In the genomic region with DNA sequence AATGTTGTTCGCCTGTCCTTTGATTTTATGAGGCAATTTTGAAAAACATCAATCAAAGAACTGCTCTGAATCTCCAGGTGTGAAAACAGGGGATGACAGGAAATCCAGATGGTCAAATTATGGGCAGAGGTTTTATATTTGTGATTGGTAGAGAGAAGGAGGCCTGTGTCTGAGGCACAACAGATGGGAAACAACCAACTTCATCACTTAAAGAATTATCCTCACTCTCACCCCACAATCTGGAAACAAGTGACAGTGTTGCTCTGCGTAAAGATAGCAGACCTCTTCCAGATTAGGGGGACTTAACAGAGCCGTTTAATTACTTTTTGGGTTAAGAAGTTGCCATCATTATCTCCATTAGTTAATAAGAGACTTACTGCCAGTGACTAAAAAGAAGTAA, we compare ENCODE assay signal across 16 cellular contexts.
DNase-seq lines count a peak whose midpoint lies in the region; ATAC-seq and TF ChIP-seq lines count a peak whose summit lies in the region.
"Had no signal": no experiment of that assay in that cellular context is flagged by ENCODE, and none has a peak within 500 bp of the region (broad histone marks: within the 10 kb centered on the region; RNA-seq: fewer than 3 reads in every experiment).

No MANE protein-coding gene starts in this region.

- intact Hi-C loops in upper lobe of right lung (cut with DNase I): no loop called here

- H3K36me3 Mint-ChIP-seq in T-helper 2 cell treated with Interferon-gamma antibody and Interleukin-4, amounts not matched to agents 5 μg/mL and 100 μg/mL, for 36 hours (ENCODE audit: low read depth): peaks cover 35% of the 10 kb centered on the region

- peak overlapping the region; percentile 66 for H3K4me3 Mint-ChIP-seq in T-helper 2 cell treated with Interferon-gamma antibody and Interleukin-4, amounts not matched to agents 5 μg/mL and 100 μg/mL, for 36 hours

- H3K4me1 ChIP-seq in upper lobe of right lung: no peaks in the 10 kb centered on the region

- peak; percentile 42 for DNase-seq in DMS 273 (lab: John Stamatoyannopoulos, UW; ENCODE audit: unreplicated experiment)
- DNase-seq in DMS 273 treated with DMSO at 0.1 percent for 48 hours (lab: John Stamatoyannopoulos, UW): no peak
- DNase-seq in D341Med (ENCODE audit: low spot score): peak; percentile 73
- DNase-seq in NCI-H524 treated with DMSO at 0.1 percent for 48 hours (lab: John Stamatoyannopoulos, UW): peak; percentile 99
- no peak for DNase-seq in T-helper 2 cell treated with Interferon-gamma antibody and Interleukin-4, amounts not matched to agents 5 μg/mL and 100 μg/mL, for 36 hours (ENCODE audit: low spot score)
- no peak for DNase-seq in SK-N-DZ (ENCODE audit: low spot score)
- no peak for DNase-seq in upper lobe of right lung
- DNase-seq in NCI-H1092 (lab: John Stamatoyannopoulos, UW): no peak
- DNase-seq: Calu3; CD4-positive, alpha-beta memory T cell; GDM1; NCI-H187; NCI-H748 treated with DMSO at 0.1 percent for 48 hours; SK-N-SH had no signal

- no peaks in the 10 kb centered on the region for H3K9me3 ChIP-seq in upper lobe of right lung
- H3K9me3 ChIP-seq: SK-N-SH had no signal

- peaks cover 55% of the 10 kb centered on the region for H3K4me1 Mint-ChIP-seq in T-helper 2 cell treated with Interferon-gamma antibody and Interleukin-4, amounts not matched to agents 5 μg/mL and 100 μg/mL, for 36 hours (ENCODE audit: low read depth)

- H3K27me3 Mint-ChIP-seq in T-helper 2 cell treated with Interferon-gamma antibody and Interleukin-4, amounts not matched to agents 5 μg/mL and 100 μg/mL, for 36 hours (ENCODE audit: low read depth): no peaks in the 10 kb centered on the region

- peak overlapping the region; percentile 55 for H3K27ac Mint-ChIP-seq in T-helper 2 cell treated with Interferon-gamma antibody and Interleukin-4, amounts not matched to agents 5 μg/mL and 100 μg/mL, for 36 hours

- peaks cover 11% of the 10 kb centered on the region for H3K9me3 Mint-ChIP-seq in T-helper 2 cell treated with Interferon-gamma antibody and Interleukin-4, amounts not matched to agents 5 μg/mL and 100 μg/mL, for 36 hours
- H3K9me3 Mint-ChIP-seq: CD4-positive, alpha-beta memory T cell had no signal

- H3K4me3 ChIP-seq in upper lobe of right lung: no peak overlapping the region

- TF ChIP-seq CTCF in upper lobe of right lung (IDR thresholded peaks at IDR 0.05): no peak

- no peaks in the 10 kb centered on the region for H3K27me3 ChIP-seq in upper lobe of right lung

- no peak for ATAC-seq in upper lobe of right lung
- ATAC-seq: Panc1 had no signal

- H3K36me3 ChIP-seq in upper lobe of right lung: no peaks in the 10 kb centered on the region

- H3K27ac ChIP-seq in upper lobe of right lung: no peak overlapping the region
- H3K27ac ChIP-seq: 22Rv1 had no signal

Comparison
In these comparisons a context has a peak if more than half of its experiments do, and no peak if none do; other contexts are left out.
1. DNase-seq: peak in DMS 273 (single experiment), D341Med (single experiment) and NCI-H524 treated with DMSO at 0.1 percent for 48 hours (single experiment); none in DMS 273 treated with DMSO at 0.1 percent for 48 hours (single experiment), T-helper 2 cell treated with Interferon-gamma antibody and Interleukin-4, amounts not matched to agents 5 μg/mL and 100 μg/mL, for 36 hours (single experiment), SK-N-DZ (single experiment), upper lobe of right lung (single experiment) and NCI-H1092 (single experiment).